In genomic region chr15:48592221-48592731, GRCh38 we compare ENCODE assay signal across 11 cellular contexts. TPM values are rescaled to one million over a fixed set of nuclear protein-coding genes. Genes with fewer than 3 reads are reported as not detected.
DNase-seq lines count a peak whose midpoint lies in the region; TF ChIP-seq lines count a peak whose summit lies in the region.
"Had no signal": no experiment of that assay in that cellular context is flagged by ENCODE, and none has a peak within 500 bp of the region (broad histone marks: within the 10 kb centered on the region; RNA-seq: fewer than 3 reads in every experiment).

No MANE protein-coding gene starts in this region.

- no peak overlapping the region for H4K91ac ChIP-seq in neuronal stem cell (ENCODE audit: low read depth, low read length, poor library complexity)

- CTCF ChIA-PET in AG04450 (lab: Charles Lee) = interaction anchor here (1.8 kb wide), 1 partner anchor 85 kb away, joined by 5 read pairs; no protein-coding TSS in a partner anchor

- H3K4me1 ChIP-seq in sigmoid colon (peaks cover 0 to 4% (median 0%) of the 10 kb centered on the region in 4 donors), Peyer's patch (no peaks in the 10 kb centered on the region), neuronal stem cell (ENCODE audit: control insufficient read depth in 2 of 2, insufficient read depth in 1 of 2, low read depth in 1 of 2, low read length in 2 of 2) (peaks cover 0 to 11% of the 10 kb centered on the region in 2 donors)

- H3K79me1 ChIP-seq in neuronal stem cell (ENCODE audit: low read depth, low read length) = no peaks in the 10 kb centered on the region

- H3K27me3 ChIP-seq in AG04450 (ENCODE audit: control insufficient read depth, insufficient read depth, low read length) (no peaks in the 10 kb centered on the region), sigmoid colon (no peaks in the 10 kb centered on the region), Peyer's patch (no peaks in the 10 kb centered on the region), neuronal stem cell (ENCODE audit: control insufficient read depth in 3 of 3, insufficient read depth in 3 of 3, low read depth in 1 of 3, low read length in 3 of 3) (no peaks in the 10 kb centered on the region)

- 48 to 54% methylated on average over 2 of the region's 2 CpGs for WGBS in sigmoid colon, 2 donors
- no CpG with 5 or more reads among the region's 2 CpGs for WGBS in neuronal stem cell (ENCODE audit: extremely low coverage in 2 of 2, insufficient read length in 2 of 2, insufficient replicate concordance in 1 of 2), 2 donors

- H3K23ac ChIP-seq in neuronal stem cell (ENCODE audit: low read depth, low read length, poor library complexity) = no peak overlapping the region

- H3K9me3 ChIP-seq in AG04450 (ENCODE audit: control insufficient read depth, insufficient read depth, low read length) (no peaks in the 10 kb centered on the region), sigmoid colon (no peaks in the 10 kb centered on the region), Peyer's patch (no peaks in the 10 kb centered on the region), neuronal stem cell (replicated peaks in 1 of 2; ENCODE audit: control insufficient read depth in 2 of 2, insufficient read depth in 1 of 2, low read depth in 1 of 2, low read length in 2 of 2) (no peaks in the 10 kb centered on the region)

- H2AK5ac ChIP-seq in neuronal stem cell (ENCODE audit: low read depth, low read length) = no peak overlapping the region

- no peak overlapping the region for H4K8ac ChIP-seq in neuronal stem cell (ENCODE audit: low read depth, low read length)

- no peak overlapping the region for H3K4me2 ChIP-seq in neuronal stem cell (ENCODE audit: insufficient read depth, low read length, poor library complexity, severe bottlenecking)

- TF ChIP-seq EP300 in sigmoid colon (IDR thresholded peaks at IDR 0.05) = no peak

- H2AFZ ChIP-seq in neuronal stem cell (ENCODE audit: low read length) = no peak overlapping the region

- no peak overlapping the region for H3K18ac ChIP-seq in neuronal stem cell (ENCODE audit: low read length)

- no peak for TF ChIP-seq CTCF in AG04450 (IDR thresholded peaks at IDR 0.05; ENCODE audit: low read depth, low read length)
- TF ChIP-seq CTCF in HFF-Myc (IDR thresholded peaks at IDR 0.05; ENCODE audit: low read depth, low read length, missing control alignments) = no peak
- no peak for TF ChIP-seq CTCF in sigmoid colon (IDR thresholded peaks at IDR 0.05)
- no peak for TF ChIP-seq CTCF in Peyer's patch (IDR thresholded peaks at IDR 0.05)

- H3K14ac ChIP-seq in neuronal stem cell (ENCODE audit: low read length) = no peak overlapping the region

- DNase-seq in AG04450 (ENCODE audit: low read depth, low spot score) (peak; percentile 79), HFF-Myc (ENCODE audit: extremely low read depth, low read depth) (peak; percentile 14), amniotic stem cell (lab: John Stamatoyannopoulos, UW) (peak; percentile 93), kidney glomerular epithelial cell (lab: John Stamatoyannopoulos, UW) (peak; percentile 79), sigmoid colon (no peak), Peyer's patch (no peak), neuronal stem cell (ENCODE audit: low spot score) (no peak), NCI-H2029 (lab: John Stamatoyannopoulos, UW) (no peak)
- DNase-seq: activated CD4-positive, alpha-beta T cell treated with anti-CD3 and anti-CD28 coated beads for 36 hours; activated naive CD4-positive, alpha-beta T cell treated with anti-CD3 and anti-CD28 coated beads, Interleukin-2, amount 10 ng/mL, durations not matched to agents 7 days and 5 days; NCI-H1417 had no signal

- no peak overlapping the region for H2BK12ac ChIP-seq in neuronal stem cell (ENCODE audit: low read length)

- no peak overlapping the region for H3K4ac ChIP-seq in neuronal stem cell (ENCODE audit: low read length)

- H2BK15ac ChIP-seq in neuronal stem cell (ENCODE audit: low read length) = no peak overlapping the region

- no peak overlapping the region for H3K4me3 ChIP-seq in AG04450 (ENCODE audit: low read depth, low read length)
- H3K4me3 ChIP-seq in HFF-Myc (replicated peaks; ENCODE audit: low read depth, low read length) = no peak overlapping the region
- no peak overlapping the region for H3K4me3 ChIP-seq in sigmoid colon
- H3K4me3 ChIP-seq in Peyer's patch = no peak overlapping the region
- no peak overlapping the region for H3K4me3 ChIP-seq in neuronal stem cell (ENCODE audit: low read length in 2 of 2)

- peaks cover 0 to 3% (median 0%) of the 10 kb centered on the region in 4 donors for H3K36me3 ChIP-seq in sigmoid colon
- peaks cover 0 to 4% (median 0%) of the 10 kb centered on the region in 3 donors for H3K36me3 ChIP-seq in Peyer's patch
- no peaks in the 10 kb centered on the region for H3K36me3 ChIP-seq in neuronal stem cell (replicated peaks in 1 of 2; ENCODE audit: control insufficient read depth in 2 of 2, insufficient read depth in 2 of 2, low read length in 2 of 2)

- peak overlapping the region; percentile 47 for H3K27ac ChIP-seq in AG04450 (ENCODE audit: low read depth, low read length)
- H3K27ac ChIP-seq in sigmoid colon = no peak overlapping the region
- H3K27ac ChIP-seq in Peyer's patch = no peak overlapping the region
- H3K27ac ChIP-seq in neuronal stem cell (replicated peaks; ENCODE audit: low read length) = no peak overlapping the region

- no peak overlapping the region for H2BK120ac ChIP-seq in neuronal stem cell (ENCODE audit: low read depth, low read length)

- H3K9ac ChIP-seq in neuronal stem cell (ENCODE audit: low read depth, low read length, poor library complexity) = no peak overlapping the region

- no peak overlapping the region for H2BK5ac ChIP-seq in neuronal stem cell (ENCODE audit: low read length)

- POLR2A ChIA-PET in AG04450 (lab: Yijun Ruan, JAX) = interaction anchor here (1.0 kb wide), 1 partner anchor 25 kb away, joined by 3 read pairs; no protein-coding TSS in a partner anchor

- intact Hi-C loops in sigmoid colon (cut with DNase I) = no loop called here

- no peak for TF ChIP-seq POLR2A in sigmoid colon (IDR thresholded peaks at IDR 0.05)
- no peak for TF ChIP-seq POLR2A in Peyer's patch (IDR thresholded peaks at IDR 0.05)

RNA-seq across cellular contexts. Expression of gene FBN1, which starts 53.2 kb away (rescaled TPM):
- 424 and 530 TPM in 2 replicates for polyA plus RNA-seq in AG04450 (2011; rRNA removed)
- polyA minus RNA-seq in AG04450 (2011; rRNA and poly(A)+ RNA removed) = 904 and 984 TPM in 2 replicates
- total RNA-seq in sigmoid colon = 100 to 1,000 TPM in 1 of 4 donors, 10 to 100 TPM in 3; 57.0 to 173 (median 74.7) TPM
- 10 to 100 TPM in 1 of 3 donors, 1 to 10 TPM in 2; 1.2 to 15.0 (median 6.6) TPM for polyA plus RNA-seq in sigmoid colon
- 100 to 1,000 TPM in 1 of 4 donors, 10 to 100 TPM in 3; 21.4 to 257 (median 60.9) TPM for total RNA-seq in Peyer's patch
- polyA plus RNA-seq in neuronal stem cell (2013, experiment 1 of 2) = 10.4 TPM
- polyA plus RNA-seq in neuronal stem cell (2013, experiment 2 of 2) = 10.1 TPM

Comparison
In these comparisons a context has a peak if more than half of its experiments do, and no peak if none do; other contexts are left out.
1. DNase-seq: peak in AG04450 (single experiment), HFF-Myc (single experiment), amniotic stem cell (single experiment) and kidney glomerular epithelial cell (single experiment); none in sigmoid colon (single experiment), Peyer's patch (0 of 3), neuronal stem cell (single experiment) and NCI-H2029 (single experiment).